ENCODE assay signal across 8 cellular contexts in the genomic region with DNA sequence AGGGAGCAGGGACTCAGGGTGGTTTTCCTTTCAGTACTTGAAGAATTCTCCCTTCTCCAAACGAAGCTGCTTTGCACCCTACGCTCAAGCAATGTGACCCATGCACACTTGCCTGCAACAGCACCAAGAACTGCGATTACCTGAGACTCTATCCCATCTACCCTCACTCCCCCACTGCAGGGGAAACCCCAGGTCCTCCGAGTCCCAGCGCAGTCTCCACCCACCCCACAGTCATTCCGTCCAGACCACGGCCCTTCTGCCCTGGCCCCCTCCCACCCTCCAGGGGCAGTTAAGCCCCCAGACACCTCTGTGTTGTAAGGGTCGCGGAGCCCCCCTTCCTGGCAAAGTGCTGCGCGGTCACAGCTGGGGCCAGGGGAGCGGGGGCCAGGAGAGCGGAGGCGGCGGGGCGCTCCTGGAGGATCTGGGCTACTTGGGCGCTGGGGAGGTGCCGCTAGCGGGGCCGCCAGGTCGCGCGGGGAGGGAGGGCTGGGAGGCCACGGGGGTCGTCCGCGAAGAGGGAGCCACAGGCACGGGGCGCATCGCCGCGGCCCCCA. TPM values are rescaled to one million over a fixed set of nuclear protein-coding genes. Genes with fewer than 3 reads are reported as not detected.
DNase-seq lines count a peak whose midpoint lies in the region; ATAC-seq and TF ChIP-seq lines count a peak whose summit lies in the region.
"Not testable (repeated sequence)": the region's sequence is repeated elsewhere in the genome, so short reads cannot be mapped to it uniquely, and the experiment has no call there.

No MANE protein-coding gene starts in this region.

- peak overlapping the region; percentile 73 for H3K4me2 ChIP-seq in DND-41 (ENCODE audit: insufficient read depth, low read length)
- H3K4me2 ChIP-seq in neural progenitor cell = peak overlapping the region; percentile 73

- H3K4me1 Mint-ChIP-seq in activated CD4-positive, alpha-beta T cell treated with anti-CD3 and anti-CD28 coated beads, Interleukin-2, amount 10 ng/mL, durations not matched to agents 24 days and 14 days = peaks cover 14% of the 10 kb centered on the region
- not testable (repeated sequence) for H3K4me1 Mint-ChIP-seq in neural progenitor cell

- not testable (repeated sequence) for H4K20me1 ChIP-seq in DND-41 (ENCODE audit: insufficient read depth, low read length); neural progenitor cell (ENCODE audit: low read depth)

- H3K27me3 Mint-ChIP-seq in activated CD4-positive, alpha-beta T cell treated with anti-CD3 and anti-CD28 coated beads, Interleukin-2, amount 10 ng/mL, durations not matched to agents 24 days and 14 days = peaks cover 25% of the 10 kb centered on the region
- peaks cover 27% of the 10 kb centered on the region for H3K27me3 Mint-ChIP-seq in neural progenitor cell (ENCODE audit: insufficient read depth, low read depth)

- H3K36me3 ChIP-seq in DND-41 (ENCODE audit: insufficient read depth, low read length); HAP-1 (replicated peaks); HUES48 (ENCODE audit: control insufficient read depth, insufficient read depth, low read length); iPS DF 6.9 (ENCODE audit: control insufficient read depth, insufficient read depth, low read length); neural progenitor cell; subcutaneous abdominal adipose tissue (ENCODE audit: control insufficient read depth in 5 of 5, insufficient read depth in 5 of 5, low read length in 5 of 5): not testable (repeated sequence)

- peak overlapping the region; percentile 17 to 56; a peak in 3 of 4 replicates for H3K4me3 ChIP-seq in DND-41 (ENCODE audit: low read depth in 1 of 2, low read length in 2 of 2)
- H3K4me3 ChIP-seq in HAP-1 = peak overlapping the region; percentile 42
- peak overlapping the region; percentile 74 for H3K4me3 ChIP-seq in HUES48 (ENCODE audit: low read depth, low read length)
- H3K4me3 ChIP-seq in choroid plexus epithelial cell (ENCODE audit: low read depth, low read length) = peak overlapping the region; percentile 55
- H3K4me3 ChIP-seq in iPS DF 6.9 (ENCODE audit: low read length) = peak overlapping the region; percentile 68; the same call in 1 of the 2 replicates
- H3K4me3 ChIP-seq in neural progenitor cell = peak overlapping the region; percentile 52
- H3K4me3 ChIP-seq in subcutaneous abdominal adipose tissue (ENCODE audit: low read depth in 1 of 5, low read length in 5 of 5) = peak overlapping the region; percentile 13 to 80 (median 67)

- not testable (repeated sequence) for TF ChIP-seq CTCF in DND-41 (IDR thresholded peaks at IDR 0.05; ENCODE audit: borderline replicate concordance, extremely low read depth, low read length, poor library complexity, severe bottlenecking); choroid plexus epithelial cell (conservative IDR thresholded peaks at IDR 0.05; ENCODE audit: low read depth, low read length); neural progenitor cell (IDR thresholded peaks at IDR 0.05)

- not testable (repeated sequence) for H3K27ac ChIP-seq in DND-41 (ENCODE audit: low read length); iPS DF 6.9 (ENCODE audit: low read length); neural progenitor cell; subcutaneous abdominal adipose tissue (ENCODE audit: low read depth, low read length)
- H3K27ac ChIP-seq in HUES48 (ENCODE audit: low read depth, low read length) = peak overlapping the region; percentile 28

- H3F3A ChIP-seq in neural progenitor cell (ENCODE audit: low read depth) = not testable (repeated sequence)

- in situ Hi-C loops in HAP-1 (cut with MboI; ENCODE audit: low sequenced_read_pairs) = loop anchor here (5.0 kb wide), 2 partner anchors 176 to 1276 kb away; partner anchors contain the start of gene ZNF488

- H3K9ac ChIP-seq in DND-41 (ENCODE audit: low read depth, low read length) (peak overlapping the region; percentile 46), subcutaneous abdominal adipose tissue (ENCODE audit: low read length in 5 of 5) (peak overlapping the region in 2 of 5 donors; percentile 46 to 71)
- H3K9ac ChIP-seq in HUES48 (ENCODE audit: low read depth, low read length); neural progenitor cell: not testable (repeated sequence)

- not testable (repeated sequence) for H3K27ac Mint-ChIP-seq in activated CD4-positive, alpha-beta T cell treated with anti-CD3 and anti-CD28 coated beads, Interleukin-2, amount 10 ng/mL, durations not matched to agents 24 days and 14 days; neural progenitor cell

- peak; percentile 58 for ATAC-seq in DND-41 (ENCODE audit: insufficient read depth, low read depth)

- not testable (repeated sequence) for H3K9me3 ChIP-seq in DND-41 (ENCODE audit: insufficient read depth, low read length, severe bottlenecking); HAP-1; HUES48 (ENCODE audit: control insufficient read depth, insufficient read depth, low read length); iPS DF 6.9 (ENCODE audit: control insufficient read depth, insufficient read depth, low read length); neural progenitor cell (ENCODE audit: low read depth); subcutaneous abdominal adipose tissue (ENCODE audit: control insufficient read depth in 5 of 5, low read length in 5 of 5)

- not testable (repeated sequence) for H3K36me3 Mint-ChIP-seq in activated CD4-positive, alpha-beta T cell treated with anti-CD3 and anti-CD28 coated beads, Interleukin-2, amount 10 ng/mL, durations not matched to agents 24 days and 14 days (ENCODE audit: low read depth); neural progenitor cell

- H3K4me1 ChIP-seq in DND-41 (ENCODE audit: insufficient read depth, low read length) (peaks cover 17% of the 10 kb centered on the region), subcutaneous abdominal adipose tissue (ENCODE audit: control insufficient read depth in 5 of 5, insufficient read depth in 5 of 5, low read length in 5 of 5) (peaks cover 3 to 17% (median 13%) of the 10 kb centered on the region in 5 donors)
- H3K4me1 ChIP-seq in HAP-1; HUES48 (ENCODE audit: control insufficient read depth, insufficient read depth, low read length); iPS DF 6.9 (ENCODE audit: control insufficient read depth, insufficient read depth, low read length); neural progenitor cell: not testable (repeated sequence)

- intact Hi-C loops in activated CD4-positive, alpha-beta T cell treated with anti-CD3 and anti-CD28 coated beads, Interleukin-2, amount 10 ng/mL, durations not matched to agents 24 days and 14 days (cut with micrococcal nuclease) = loop anchor here (5.0 kb wide), 1 partner anchor 161 kb away; no protein-coding TSS in a partner anchor

- H3K4me3 Mint-ChIP-seq in activated CD4-positive, alpha-beta T cell treated with anti-CD3 and anti-CD28 coated beads, Interleukin-2, amount 10 ng/mL, durations not matched to agents 24 days and 14 days = peak overlapping the region; percentile 82
- peak overlapping the region; percentile 80 for H3K4me3 Mint-ChIP-seq in neural progenitor cell

- not testable (repeated sequence) for H3K79me2 ChIP-seq in DND-41 (ENCODE audit: insufficient read depth, low read length); neural progenitor cell (ENCODE audit: low read depth)

- DNase-seq in DND-41; HAP-1 (ENCODE audit: low spot score in 2 of 2); choroid plexus epithelial cell (ENCODE audit: low read depth); iPS DF 6.9 (ENCODE audit: low read depth, low spot score); neural progenitor cell (ENCODE audit: low spot score): not testable (repeated sequence)
- DNase-seq in activated CD4-positive, alpha-beta T cell treated with anti-CD3 and anti-CD28 coated beads, Interleukin-2, amount 10 ng/mL, durations not matched to agents 24 days and 14 days = peak; percentile 70

- no CpG with 5 or more reads among the region's 32 CpGs for WGBS in iPS DF 6.9 (ENCODE audit: insufficient coverage, insufficient read length)

- H2AFZ ChIP-seq in DND-41 (ENCODE audit: low read depth, low read length) (peak overlapping the region; percentile 66), neural progenitor cell (replicated peaks) (peak overlapping the region; percentile 63)

- peaks cover 19% of the 10 kb centered on the region for H3K27me3 ChIP-seq in DND-41 (ENCODE audit: insufficient read depth, low read length, poor library complexity)
- H3K27me3 ChIP-seq in HAP-1 (ENCODE audit: low read depth); iPS DF 6.9 (ENCODE audit: control insufficient read depth, insufficient read depth, low read length); subcutaneous abdominal adipose tissue (ENCODE audit: control insufficient read depth in 5 of 5, insufficient read depth in 4 of 5, low read length in 5 of 5): not testable (repeated sequence)
- H3K27me3 ChIP-seq in HUES48 (ENCODE audit: control insufficient read depth, insufficient read depth, low read length) = peaks cover 36% of the 10 kb centered on the region
- peaks cover 47% of the 10 kb centered on the region for H3K27me3 ChIP-seq in neural progenitor cell

- not testable (repeated sequence) for H3K9me3 Mint-ChIP-seq in activated CD4-positive, alpha-beta T cell treated with anti-CD3 and anti-CD28 coated beads, Interleukin-2, amount 10 ng/mL, durations not matched to agents 24 days and 14 days; neural progenitor cell

RNA-seq across cellular contexts. Expression of gene MSMB, which starts 59.9 kb away (rescaled TPM):
- not detected in 2 replicates for total RNA-seq in activated CD4-positive, alpha-beta T cell treated with anti-CD3 and anti-CD28 coated beads, Interleukin-2, amount 10 ng/mL, durations not matched to agents 24 days and 14 days
- not detected in 2 replicates for total RNA-seq in neural progenitor cell (ENCODE audit: low replicate concordance)
